ENCODE assay signal across 8 cellular contexts in genomic region chr7:18352339-18353255, GRCh38.
DNase-seq lines count a peak whose midpoint lies in the region; ATAC-seq and TF ChIP-seq lines count a peak whose summit lies in the region.

No MANE protein-coding gene starts in this region.

- no peak overlapping the region for H3K4me3 ChIP-seq in heart left ventricle
- peak overlapping the region in 1 of 4 donors; percentile 6 for H3K4me3 ChIP-seq in sigmoid colon

- TF ChIP-seq EP300 in sigmoid colon (IDR thresholded peaks at IDR 0.05) = no peak

- H3K36me3 ChIP-seq in heart left ventricle = no peaks in the 10 kb centered on the region
- H3K36me3 ChIP-seq in sigmoid colon = no peaks in the 10 kb centered on the region

- H3K4me1 Mint-ChIP-seq in activated CD4-positive, alpha-beta T cell treated with anti-CD3 and anti-CD28 coated beads, Interleukin-2, amount 10 ng/mL, durations not matched to agents 7 days and 5 days = peaks cover 7% of the 10 kb centered on the region

- no peaks in the 10 kb centered on the region for H3K9me3 ChIP-seq in heart left ventricle
- no peaks in the 10 kb centered on the region for H3K9me3 ChIP-seq in sigmoid colon

- H3K4me3 Mint-ChIP-seq in activated CD4-positive, alpha-beta T cell treated with anti-CD3 and anti-CD28 coated beads, Interleukin-2, amount 10 ng/mL, durations not matched to agents 7 days and 5 days = no peak overlapping the region

- H3K9me3 Mint-ChIP-seq in activated CD4-positive, alpha-beta T cell treated with anti-CD3 and anti-CD28 coated beads, Interleukin-2, amount 10 ng/mL, durations not matched to agents 7 days and 5 days = no peaks in the 10 kb centered on the region

- in situ Hi-C loops in ACHN (cut with HindIII; ENCODE audit: low pct_ligation_motif_present, low pct_unique_long_range_greater_than_20kb, low sequenced_read_pairs) = loop anchor here (25.0 kb wide), 1 partner anchor 210 kb away; no protein-coding TSS in a partner anchor

- TF ChIP-seq CTCF in GM12874 (IDR thresholded peaks at IDR 0.05; ENCODE audit: insufficient read depth, low read depth, low read length) = peak; percentile 37; the same call in 1 of the 2 replicates
- peak; percentile 33 to 77 (median 62) for TF ChIP-seq CTCF in heart left ventricle (IDR thresholded peaks at IDR 0.05)
- peak in 3 of 4 experiments; percentile 28 to 37 (median 36) for TF ChIP-seq CTCF in sigmoid colon (IDR thresholded peaks at IDR 0.05)

- intact Hi-C loops in heart left ventricle (cut with DNase I) = loop anchor here in 8 of 10 donors (2.0 to 10.0 kb wide), 7 partner anchors 142 to 1315 kb away; partner anchors contain the start of gene HDAC9 (in 1 of the 8)
- intact Hi-C loops in sigmoid colon (cut with DNase I) = loop anchor here (5.0 kb wide), 2 partner anchors 220 to 1315 kb away; no protein-coding TSS in a partner anchor

- no peak overlapping the region for H3K27ac ChIP-seq in heart left ventricle
- H3K27ac ChIP-seq in sigmoid colon = no peak overlapping the region

- TF ChIP-seq POLR2A in heart left ventricle (IDR thresholded peaks at IDR 0.05) = no peak
- TF ChIP-seq POLR2A in sigmoid colon (IDR thresholded peaks at IDR 0.05) = no peak

- peaks cover 0 to 12% (median 5%) of the 10 kb centered on the region in 12 donors for H3K4me1 ChIP-seq in heart left ventricle
- H3K4me1 ChIP-seq in sigmoid colon = peaks cover 0 to 21% (median 19%) of the 10 kb centered on the region in 4 donors

- ATAC-seq in HG02938 (IDR thresholded peaks at IDR 0.05; ENCODE audit: unreplicated experiment) = peak; percentile 61
- peak in 3 of 4 donors; percentile 63 to 77 (median 71) for ATAC-seq in heart left ventricle

- no peaks in the 10 kb centered on the region for H3K36me3 Mint-ChIP-seq in activated CD4-positive, alpha-beta T cell treated with anti-CD3 and anti-CD28 coated beads, Interleukin-2, amount 10 ng/mL, durations not matched to agents 7 days and 5 days (ENCODE audit: low read depth)

- 46 to 55% (median 48%) methylated on average over 7 of the region's 7 CpGs for WGBS in heart left ventricle, 4 donors
- 49 to 66% methylated on average over 7 of the region's 7 CpGs for WGBS in sigmoid colon, 2 donors

- CTCF ChIA-PET in activated CD4-positive, alpha-beta T cell treated with anti-CD3 and anti-CD28 coated beads, Interleukin-2, amount 10 ng/mL, durations not matched to agents 7 days and 5 days (lab: Charles Lee) = interaction anchor here (0.6 kb wide), 1 partner anchor 29 kb away, joined by 5 read pairs; no protein-coding TSS in a partner anchor

- H3K27me3 ChIP-seq in heart left ventricle = no peaks in the 10 kb centered on the region
- no peaks in the 10 kb centered on the region for H3K27me3 ChIP-seq in sigmoid colon

- H3K27ac Mint-ChIP-seq in activated CD4-positive, alpha-beta T cell treated with anti-CD3 and anti-CD28 coated beads, Interleukin-2, amount 10 ng/mL, durations not matched to agents 7 days and 5 days = no peak overlapping the region

- POLR2A ChIA-PET in activated CD4-positive, alpha-beta T cell treated with anti-CD3 and anti-CD28 coated beads, Interleukin-2, amount 10 ng/mL, durations not matched to agents 7 days and 5 days (lab: Charles Lee) = no interaction called here

- H3K27me3 Mint-ChIP-seq in activated CD4-positive, alpha-beta T cell treated with anti-CD3 and anti-CD28 coated beads, Interleukin-2, amount 10 ng/mL, durations not matched to agents 7 days and 5 days = no peaks in the 10 kb centered on the region

- DNase-seq in ACHN (peak; percentile 80), NCI-H2107 (lab: John Stamatoyannopoulos, UW) (peak; percentile 64), heart left ventricle (peak in 4 of 5 donors; percentile 26 to 30 (median 29)), sigmoid colon (no peak), GM19240 (ENCODE audit: insufficient read length, low spot score) (no peak)
- DNase-seq in activated CD4-positive, alpha-beta T cell treated with anti-CD3 and anti-CD28 coated beads, Interleukin-2, amount 10 ng/mL, durations not matched to agents 7 days and 5 days = peak; percentile 16

Comparison
In these comparisons a context has a peak if more than half of its experiments do, and no peak if none do; other contexts are left out.
1. DNase-seq: peak in ACHN (single experiment), NCI-H2107 (single experiment), activated CD4-positive, alpha-beta T cell treated with anti-CD3 and anti-CD28 coated beads, Interleukin-2, amount 10 ng/mL, durations not matched to agents 7 days and 5 days (single experiment) and heart left ventricle (4 of 5); none in sigmoid colon (single experiment) and GM19240 (single experiment).
2. Peak in every context shown above with its lines, with median percentiles within 50 percentile points of each other: CTCF ChIP-seq.